In genomic region chr3:64814360-64814759, GRCh38 we compare ENCODE assay signal across 10 cellular contexts.
"Had no signal": no experiment of that assay in that cellular context is flagged by ENCODE, and none has a peak within 500 bp of the region (broad histone marks: within the 10 kb centered on the region; RNA-seq: fewer than 3 reads in every experiment).

No MANE protein-coding gene starts in this region.

- ATAC-seq: upper lobe of right lung had no signal

- H3K9me3 ChIP-seq: pancreas, upper lobe of right lung had no signal

- H3K27me3 ChIP-seq: neural progenitor cell, pancreas, upper lobe of right lung had no signal

- H3K36me3 ChIP-seq: neural progenitor cell, pancreas, upper lobe of right lung had no signal

- DNase-seq: activated CD4-positive, alpha-beta T cell treated with anti-CD3 and anti-CD28 coated beads, Interleukin-2, amount 10 ng/mL, durations not matched to agents 7 days and 5 days; activated CD4-positive, CD25-positive, alpha-beta regulatory T cell; activated CD8-positive, alpha-beta memory T cell treated with anti-CD3 and anti-CD28 coated beads for 24 hours; cerebellar nuclear complex; left cardiac atrium; pancreas; stimulated activated CD4-positive, alpha-beta T cell treated with anti-CD3 and anti-CD28 coated beads, Interleukin-12 subunit alpha, Interleukin-12 subunit beta, amount 100 ng/mL, for 4 hours; stimulated activated naive CD4-positive, alpha-beta T cell; upper lobe of right lung had no signal

- H3K27ac ChIP-seq: neural progenitor cell, upper lobe of right lung had no signal

- H3K4me3 ChIP-seq: neural progenitor cell, pancreas, upper lobe of right lung had no signal
